In the genomic region with DNA sequence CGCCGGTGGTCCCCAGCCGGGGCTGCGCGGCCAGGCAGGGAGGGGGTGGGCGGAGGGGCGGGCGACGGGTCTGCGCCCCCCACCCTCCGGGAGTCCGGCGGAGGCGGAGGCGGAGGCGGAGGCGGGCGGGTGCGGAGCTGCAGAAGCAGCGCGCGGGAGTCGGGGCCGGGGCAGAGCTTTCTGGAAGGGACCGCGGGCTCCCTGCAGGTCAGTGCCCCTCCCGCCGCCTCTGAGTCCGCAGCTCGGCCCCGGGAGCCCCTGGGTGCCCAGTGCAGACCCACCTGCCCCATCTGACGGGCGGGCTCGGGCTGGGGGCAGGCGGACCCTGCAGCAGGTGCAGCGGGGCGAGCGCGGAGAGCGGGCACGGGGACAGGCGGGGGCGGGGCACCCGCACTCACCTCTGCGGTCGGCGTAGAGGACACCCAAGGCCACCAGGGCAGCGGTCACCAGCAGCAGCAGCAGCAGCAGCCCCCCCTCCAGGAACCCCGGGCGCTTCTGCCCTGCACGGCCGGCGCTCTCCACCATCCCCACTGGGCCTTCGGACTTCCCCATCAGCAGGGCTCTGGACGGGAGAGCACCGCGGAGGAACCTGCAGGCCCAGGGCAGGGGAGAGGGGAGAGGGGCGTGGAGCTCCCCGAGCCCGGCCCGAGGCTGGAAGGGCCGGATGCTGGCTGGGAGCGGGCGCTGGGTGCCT, we compare ENCODE assay signal across 1 cellular context.
TF ChIP-seq lines count a peak whose summit lies in the region.

No MANE protein-coding gene starts in this region.

TF ChIP-seq in WTC11, 78 proteins besides CTCF, POLR2A, EP300 and RAD21 (continued from another document):
- TF ChIP-seq, protein P1, sequence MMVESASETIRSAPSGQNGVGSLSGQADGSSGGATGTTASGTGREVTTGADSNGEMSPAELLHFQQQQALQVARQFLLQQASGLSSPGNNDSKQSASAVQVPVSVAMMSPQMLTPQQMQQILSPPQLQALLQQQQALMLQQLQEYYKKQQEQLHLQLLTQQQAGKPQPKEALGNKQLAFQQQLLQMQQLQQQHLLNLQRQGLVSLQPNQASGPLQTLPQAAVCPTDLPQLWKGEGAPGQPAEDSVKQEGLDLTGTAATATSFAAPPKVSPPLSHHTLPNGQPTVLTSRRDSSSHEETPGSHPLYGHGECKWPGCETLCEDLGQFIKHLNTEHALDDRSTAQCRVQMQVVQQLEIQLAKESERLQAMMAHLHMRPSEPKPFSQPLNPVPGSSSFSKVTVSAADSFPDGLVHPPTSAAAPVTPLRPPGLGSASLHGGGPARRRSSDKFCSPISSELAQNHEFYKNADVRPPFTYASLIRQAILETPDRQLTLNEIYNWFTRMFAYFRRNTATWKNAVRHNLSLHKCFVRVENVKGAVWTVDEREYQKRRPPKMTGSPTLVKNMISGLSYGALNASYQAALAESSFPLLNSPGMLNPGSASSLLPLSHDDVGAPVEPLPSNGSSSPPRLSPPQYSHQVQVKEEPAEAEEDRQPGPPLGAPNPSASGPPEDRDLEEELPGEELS (CRISPR knock-in tag; IDR thresholded peaks at IDR 0.05) = no peak
